8 cellular contexts compared by ENCODE assay signal in the genomic region with DNA sequence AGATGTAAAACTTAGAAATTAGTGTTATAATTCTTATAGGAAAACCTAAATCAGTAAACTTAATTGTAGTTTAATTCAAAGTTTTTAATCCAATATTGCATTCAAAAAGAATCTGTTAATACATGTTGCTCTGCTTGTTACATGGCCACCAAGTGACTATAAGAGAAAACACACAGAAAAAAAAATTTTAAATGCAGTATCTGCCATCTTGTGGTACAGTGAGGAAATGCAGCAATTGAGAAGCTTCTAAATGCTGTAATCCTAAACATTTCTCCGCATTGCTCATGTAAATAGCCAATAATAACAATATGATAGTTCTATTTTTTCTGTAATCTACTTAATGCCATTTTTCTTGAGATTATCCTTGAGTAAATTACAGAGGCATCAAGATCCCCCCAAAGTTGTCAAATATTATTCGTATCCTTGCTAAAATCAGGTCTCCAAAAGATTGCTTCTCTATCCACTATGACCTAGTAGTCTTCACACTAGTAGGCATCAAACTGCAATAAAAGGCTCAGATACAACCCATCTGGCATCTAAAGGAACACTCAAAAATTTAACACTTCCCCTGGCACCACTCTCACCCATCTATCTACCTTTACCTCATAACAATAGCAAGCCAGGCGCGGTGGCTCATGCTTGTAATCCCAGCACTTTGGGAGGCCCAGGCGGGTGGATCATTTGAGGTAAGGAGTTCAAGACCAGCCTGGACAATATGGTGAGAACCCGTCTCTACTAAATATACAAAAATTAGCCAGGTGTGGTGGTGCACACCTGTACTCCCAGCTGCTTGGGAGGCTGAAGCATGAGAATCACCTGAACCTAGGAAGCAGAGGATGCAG. TPM values are rescaled to one million over a fixed set of nuclear protein-coding genes. Genes with fewer than 3 reads are reported as not detected.
DNase-seq lines count a peak whose midpoint lies in the region; TF ChIP-seq lines count a peak whose summit lies in the region.

No MANE protein-coding gene starts in this region.

- H3K9me3 ChIP-seq in OCI-LY7 (ENCODE audit: low read length) (no peaks in the 10 kb centered on the region), colonic mucosa (no peaks in the 10 kb centered on the region)

- H3K9me2 ChIP-seq in OCI-LY7 (ENCODE audit: insufficient read depth, low read length) = no peaks in the 10 kb centered on the region

- H3K27ac Mint-ChIP-seq in activated naive CD4-positive, alpha-beta T cell treated with anti-CD3 and anti-CD28 coated beads for 36 hours = no peak overlapping the region

- H3K4me1 ChIP-seq in OCI-LY7 (ENCODE audit: insufficient read depth, low read length, poor library complexity, severe bottlenecking) (no peaks in the 10 kb centered on the region), colonic mucosa (no peaks in the 10 kb centered on the region)

- no peak overlapping the region for H3K4me3 ChIP-seq in H7 (ENCODE audit: insufficient read depth, low read depth, low read length)
- H3K4me3 ChIP-seq in Jurkat, Clone E6-1 (ENCODE audit: low read length) = no peak overlapping the region
- no peak overlapping the region for H3K4me3 ChIP-seq in OCI-LY7 (ENCODE audit: low read depth, low read length, poor library complexity, severe bottlenecking)
- H3K4me3 ChIP-seq in colonic mucosa = no peak overlapping the region

- no peaks in the 10 kb centered on the region for H3K79me2 ChIP-seq in OCI-LY7 (ENCODE audit: insufficient read depth, low read depth, low read length)

- DNase-seq in activated naive CD4-positive, alpha-beta T cell treated with anti-CD3 and anti-CD28 coated beads for 36 hours = peak; percentile 10
- no peak for DNase-seq in activated naive CD4-positive, alpha-beta T cell treated with anti-CD3 and anti-CD28 coated beads, Interleukin-2, amount 50 U/mL, for 16 hours
- DNase-seq in H7 (peak; percentile 30), OCI-LY7 (ENCODE audit: low spot score) (peak; percentile 60), colonic mucosa (peak; percentile 44), medulla oblongata (ENCODE audit: extremely low spot score) (peak; percentile 77)
- DNase-seq in Jurkat, Clone E6-1 (ENCODE audit: low read depth, low spot score) = peak; percentile 57
- DNase-seq in stimulated activated CD4-positive, alpha-beta T cell treated with anti-CD3 and anti-CD28 coated beads, Interleukin-12 subunit alpha, Interleukin-12 subunit beta, amount 100 ng/mL, for 4 hours = no peak

- peak; percentile 85 for TF ChIP-seq CTCF in OCI-LY7 (conservative IDR thresholded peaks at IDR 0.05; ENCODE audit: low read length)
- TF ChIP-seq CTCF in colonic mucosa (IDR thresholded peaks at IDR 0.05) = peak; percentile 80

- H3K36me3 ChIP-seq in H7 (replicated peaks; ENCODE audit: control insufficient read depth, insufficient read depth, low read length) (peaks cover 6% of the 10 kb centered on the region; the same call in 1 of the 2 replicates), OCI-LY7 (ENCODE audit: insufficient read depth, low read length) (peaks cover 55% of the 10 kb centered on the region), colonic mucosa (no peaks in the 10 kb centered on the region)

- POLR2A ChIA-PET in OCI-LY7 (lab: Charles Lee) = interaction anchor here (1.0 to 4.5 kb wide), 3 partner anchors 12 to 23 kb away, joined by 3 to 24 read pairs (median 3); no protein-coding TSS in a partner anchor

- intact Hi-C loops in activated naive CD4-positive, alpha-beta T cell treated with anti-CD3 and anti-CD28 coated beads for 36 hours (cut with micrococcal nuclease) = no loop called here
- intact Hi-C loops in OCI-LY7 (cut with micrococcal nuclease; ENCODE audit: unreplicated experiment) = no loop called here
- intact Hi-C loops in colonic mucosa (cut with DNase I) = no loop called here

- no peaks in the 10 kb centered on the region for H4K20me1 ChIP-seq in OCI-LY7 (ENCODE audit: insufficient read depth, low read length)

- H3K27me3 ChIP-seq in H7 (ENCODE audit: control insufficient read depth, insufficient read depth, low read length) (no peaks in the 10 kb centered on the region), colonic mucosa (no peaks in the 10 kb centered on the region)

- H3K36me3 Mint-ChIP-seq in activated naive CD4-positive, alpha-beta T cell treated with anti-CD3 and anti-CD28 coated beads for 36 hours (ENCODE audit: low read depth) = peaks cover 8% of the 10 kb centered on the region

- H3K9ac ChIP-seq in colonic mucosa (ENCODE audit: low read depth in 2 of 2, low read length in 2 of 2) = no peak overlapping the region

- H3K4me2 ChIP-seq in OCI-LY7 (ENCODE audit: low read length) = no peak overlapping the region

- H3K27ac ChIP-seq in OCI-LY7 (ENCODE audit: low read depth, low read length, poor library complexity, severe bottlenecking) (no peak overlapping the region), colonic mucosa (no peak overlapping the region)

- CTCF ChIA-PET in activated naive CD4-positive, alpha-beta T cell treated with anti-CD3 and anti-CD28 coated beads for 36 hours (lab: Charles Lee) = interaction anchor here (0.6 to 2.9 kb wide), 7 partner anchors 12 to 115 kb away, joined by 3 to 9 read pairs (median 4); no protein-coding TSS in a partner anchor
- CTCF ChIA-PET in OCI-LY7 (lab: Charles Lee; ENCODE audit: unreplicated experiment) = interaction anchor here (1.4 kb wide), 1 partner anchor 30 kb away, joined by 3 read pairs; no protein-coding TSS in a partner anchor

- H3K9me3 Mint-ChIP-seq in activated naive CD4-positive, alpha-beta T cell treated with anti-CD3 and anti-CD28 coated beads for 36 hours = no peaks in the 10 kb centered on the region

- H2AFZ ChIP-seq in OCI-LY7 (ENCODE audit: low read length) = no peak overlapping the region

- no TSS peak for BruUV-seq in OCI-LY7 (replicated peaks; lab: Mats Ljungman, UMichigan)

- H3K4me3 Mint-ChIP-seq in activated naive CD4-positive, alpha-beta T cell treated with anti-CD3 and anti-CD28 coated beads for 36 hours = no peak overlapping the region

- H3K27me3 Mint-ChIP-seq in activated naive CD4-positive, alpha-beta T cell treated with anti-CD3 and anti-CD28 coated beads for 36 hours (ENCODE audit: low read depth) = no peaks in the 10 kb centered on the region

- H3K4me1 Mint-ChIP-seq in activated naive CD4-positive, alpha-beta T cell treated with anti-CD3 and anti-CD28 coated beads for 36 hours (ENCODE audit: low read depth) = no peaks in the 10 kb centered on the region

RNA-seq across cellular contexts. Expression of a gene that starts 34.6 kb away (rescaled TPM):
- total RNA-seq in activated naive CD4-positive, alpha-beta T cell treated with anti-CD3 and anti-CD28 coated beads for 36 hours = 10 to 100 TPM; 75.8 to 82.3 TPM
- 181 and 223 TPM in 2 replicates for total RNA-seq in H7 (2014; rRNA removed; shearing (Covaris generic))
- 80.2 TPM for polyA plus RNA-seq in Jurkat, Clone E6-1 (2012; ENCODE audit: insufficient read depth, insufficient read length)
- total RNA-seq in OCI-LY7 (2014; rRNA removed; shearing (Covaris generic)) = 37.3 and 40.5 TPM in 2 replicates
- total RNA-seq in OCI-LY7 (2022) (121 and 141 TPM in 2 replicates), colonic mucosa (10 to 100 TPM; 79.8 to 95.0 TPM)

Comparison
In these comparisons a context has a peak if more than half of its experiments do, and no peak if none do; other contexts are left out.
1. DNase-seq: peak in activated naive CD4-positive, alpha-beta T cell treated with anti-CD3 and anti-CD28 coated beads for 36 hours (single experiment), H7 (single experiment), Jurkat, Clone E6-1 (single experiment), OCI-LY7 (single experiment), colonic mucosa (single experiment) and medulla oblongata (single experiment); none in activated naive CD4-positive, alpha-beta T cell treated with anti-CD3 and anti-CD28 coated beads, Interleukin-2, amount 50 U/mL, for 16 hours (single experiment) and stimulated activated CD4-positive, alpha-beta T cell treated with anti-CD3 and anti-CD28 coated beads, Interleukin-12 subunit alpha, Interleukin-12 subunit beta, amount 100 ng/mL, for 4 hours (single experiment).